9 cellular contexts compared by ENCODE assay signal in the genomic region with DNA sequence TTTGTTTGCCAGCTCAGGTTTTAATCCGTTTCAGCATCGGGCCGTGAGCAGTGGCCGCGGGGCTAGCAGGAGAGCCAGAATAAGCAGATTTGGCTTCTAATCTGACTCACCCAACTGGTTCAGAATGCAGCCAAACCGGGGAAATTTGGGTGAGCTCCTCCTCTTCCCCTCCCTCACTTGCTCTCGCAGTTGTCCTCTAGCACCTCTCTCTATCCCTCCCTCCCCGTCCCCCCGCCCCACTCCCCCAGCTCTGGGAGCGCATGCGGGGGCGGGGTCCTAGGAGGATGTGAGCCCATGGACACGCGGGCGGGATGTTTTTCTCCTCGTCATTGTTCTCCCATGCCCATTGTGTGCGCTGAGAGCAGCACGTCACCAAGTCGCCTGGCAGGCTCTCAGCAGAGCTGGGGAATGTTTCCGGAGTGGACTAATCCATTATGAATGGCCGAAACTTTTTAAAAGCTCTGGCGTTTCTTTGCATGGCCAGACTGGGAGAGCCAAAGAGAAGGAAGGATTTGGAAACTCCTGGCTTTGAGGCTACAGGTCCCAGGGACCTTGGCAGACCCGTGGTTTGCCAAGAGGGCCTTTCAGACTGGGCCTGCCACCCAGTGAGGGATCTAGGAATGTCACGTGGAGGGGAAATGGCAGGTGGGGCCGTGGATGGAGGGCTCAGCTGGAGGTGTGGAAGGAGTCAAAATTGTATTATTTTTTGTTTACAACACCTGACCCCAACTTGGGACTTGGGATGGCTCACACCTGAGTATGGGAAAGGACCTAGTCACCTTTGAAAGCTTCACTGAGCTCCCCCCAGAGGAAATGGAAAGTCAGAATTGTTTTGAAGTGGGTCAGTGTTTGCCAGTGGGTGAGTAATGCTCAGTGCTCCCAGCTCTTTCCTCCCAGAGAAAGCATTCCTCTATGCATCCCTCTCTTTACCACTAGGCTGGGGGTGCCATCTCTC. TPM values are rescaled to one million over a fixed set of nuclear protein-coding genes. Genes with fewer than 3 reads are reported as not detected.
DNase-seq lines count a peak whose midpoint lies in the region; ATAC-seq lines count a peak whose summit lies in the region.
"Had no signal": no experiment of that assay in that cellular context is flagged by ENCODE, and none has a peak within 500 bp of the region (broad histone marks: within the 10 kb centered on the region; RNA-seq: fewer than 3 reads in every experiment).

No MANE protein-coding gene starts in this region.

- peaks cover 16% of the 10 kb centered on the region for H3K27me3 ChIP-seq in H7 (ENCODE audit: control insufficient read depth, insufficient read depth, low read length)

- peak; percentile 70 for DNase-seq in AG08395 (ENCODE audit: low spot score)
- DNase-seq in H7 = peak; percentile 88
- peak; percentile 82 for DNase-seq in RPMI7951 (ENCODE audit: low read depth)
- DNase-seq in dedifferentiated amniotic fluid mesenchymal stem cell (ENCODE audit: extremely low spot score) = peak; percentile 51
- DNase-seq in left kidney (ENCODE audit: low read depth, low spot score) = peak; percentile 92
- peak; percentile 54 for DNase-seq in stimulated activated naive CD8-positive, alpha-beta T cell treated with anti-CD3 and anti-CD28 coated beads, Interleukin-15, Interleukin-2, amounts not matched to agents 100 U/mL and 50 U/mL, for 24 hours
- DNase-seq: naive B cell had no signal

- H3K36me3 ChIP-seq in H7 (replicated peaks; ENCODE audit: control insufficient read depth, insufficient read depth, low read length) = no peaks in the 10 kb centered on the region

- H3K4me3 ChIP-seq in H7 (ENCODE audit: insufficient read depth, low read depth, low read length) = peak overlapping the region; percentile 38

- ATAC-seq in stimulated activated naive CD8-positive, alpha-beta T cell treated with anti-CD3 and anti-CD28 coated beads, Interleukin-15, Interleukin-2, amounts not matched to agents 100 U/mL and 50 U/mL, for 24 hours = peak; percentile 64
- no peak for ATAC-seq in HG03520 (IDR thresholded peaks at IDR 0.05; ENCODE audit: unreplicated experiment)
- no peak for ATAC-seq in GM19467 (IDR thresholded peaks at IDR 0.05; ENCODE audit: unreplicated experiment)

RNA-seq across cellular contexts. Expression of a gene that starts 39.2 kb away (rescaled TPM):
- total RNA-seq in H7 (2014; rRNA removed; shearing (Covaris generic)) = 48.3 and 52.0 TPM in 2 replicates
- total RNA-seq in RPMI7951 (2014; rRNA removed; shearing (Covaris generic)) = under 0.01 and 0.36 TPM in 2 replicates

Comparison
In these comparisons a context has a peak if more than half of its experiments do, and no peak if none do; other contexts are left out.
1. RNA of a gene that starts 39.2 kb away (total RNA-seq): 48.3 to 52.0 TPM in H7; under 0.01 to 0.36 TPM in RPMI7951; every median in the first group is over 10 times any median in the second.
2. Peak in every context shown above with its lines, with median percentiles within 50 percentile points of each other: DNase-seq.